In the genomic region with DNA sequence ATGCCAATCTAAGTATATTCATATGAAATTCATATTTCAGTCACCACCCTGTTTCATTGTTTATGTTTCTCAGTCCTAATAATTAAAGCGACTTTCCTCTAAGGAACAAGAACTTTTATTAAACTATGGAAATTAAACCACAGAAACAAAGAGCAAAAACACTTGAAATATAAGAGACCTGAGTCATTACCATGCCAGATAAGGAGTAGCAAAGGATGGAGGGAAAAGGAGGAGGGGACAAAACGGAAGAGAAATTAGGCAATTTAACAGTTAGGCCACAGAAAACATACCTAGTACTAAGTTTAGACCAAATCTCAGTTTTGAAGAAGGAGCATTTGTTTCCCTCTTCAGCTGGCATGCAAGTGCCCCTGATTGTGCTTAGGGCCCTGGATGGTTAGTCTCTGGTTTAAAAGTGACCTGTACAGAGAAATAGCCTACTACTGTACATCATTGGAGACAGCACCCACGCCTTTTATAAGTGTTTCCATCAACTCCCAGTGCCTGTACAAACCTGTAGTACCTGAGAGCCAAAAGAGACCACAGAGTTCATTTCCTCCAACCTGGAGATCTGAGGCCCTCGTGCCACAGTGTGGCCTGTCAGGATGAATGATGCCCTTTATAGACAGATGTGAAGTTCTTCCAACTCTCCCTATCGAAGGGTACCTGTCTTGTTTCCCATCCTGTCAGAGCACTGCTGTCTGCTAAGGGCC, we compare ENCODE assay signal across 10 cellular contexts.
DNase-seq lines count a peak whose midpoint lies in the region; ATAC-seq, FAIRE-seq and TF ChIP-seq lines count a peak whose summit lies in the region.
"Had no signal": no experiment of that assay in that cellular context is flagged by ENCODE, and none has a peak within 500 bp of the region (broad histone marks: within the 10 kb centered on the region; RNA-seq: fewer than 3 reads in every experiment).

No MANE protein-coding gene starts in this region.

- no peak for TF ChIP-seq RAD21 in A549 (conservative IDR thresholded peaks at IDR 0.05 in 1 of 2, IDR thresholded peaks at IDR 0.05 in 1 of 2)

- H3K4me3 ChIP-seq in A549 (no peak overlapping the region), PC-3 (ENCODE audit: low read length) (no peak overlapping the region), kidney (ENCODE audit: low read length in 2 of 2) (no peak overlapping the region), stomach (peak overlapping the region in 1 of 4 donors; percentile 35)

- no peak for TF ChIP-seq CTCF in A549 (IDR thresholded peaks at IDR 0.05)
- no peak for TF ChIP-seq CTCF in PC-3 (conservative IDR thresholded peaks at IDR 0.05; ENCODE audit: low read depth, low read length)
- TF ChIP-seq CTCF in kidney (IDR thresholded peaks at IDR 0.05; ENCODE audit: borderline replicate concordance, extremely low read depth, insufficient read depth), result no peak
- no peak for TF ChIP-seq CTCF in stomach (IDR thresholded peaks at IDR 0.05)

- no peaks in the 10 kb centered on the region for H3F3A ChIP-seq in PC-3 (ENCODE audit: low read length, unreplicated experiment)

- peaks cover 12% of the 10 kb centered on the region for H3K36me3 ChIP-seq in PC-3 (ENCODE audit: low read depth, low read length)
- H3K36me3 ChIP-seq in kidney (ENCODE audit: control insufficient read depth in 1 of 2, insufficient read depth in 2 of 2, low read length in 2 of 2), result no peaks in the 10 kb centered on the region
- no peaks in the 10 kb centered on the region for H3K36me3 ChIP-seq in stomach
- H3K36me3 ChIP-seq: HAP-1 had no signal

- H3K4me1 ChIP-seq in A549 (peaks cover 64% of the 10 kb centered on the region), PC-3 (ENCODE audit: insufficient read depth, low read length) (peaks cover 42% of the 10 kb centered on the region), kidney (ENCODE audit: control insufficient read depth in 1 of 2, insufficient read depth in 1 of 2, low read depth in 1 of 2, low read length in 2 of 2) (peaks cover 37 to 51% of the 10 kb centered on the region in 2 donors), stomach (peaks cover 41 to 75% (median 57%) of the 10 kb centered on the region in 4 donors)

- DNase-seq in A549 (ENCODE audit: low read depth in 1 of 2, low spot score in 1 of 2), result no peak
- DNase-seq in PC-3, result no peak
- DNase-seq in fibroblast of peridontal ligament (ENCODE audit: extremely low read depth), result peak; percentile 64
- no peak for DNase-seq in kidney
- no peak for DNase-seq in activated naive CD4-positive, alpha-beta T cell treated with anti-CD3 and anti-CD28 coated beads, Interleukin-2, amount 50 U/mL, for 16 hours
- DNase-seq in stomach, result no peak

- CTCF ChIA-PET in A549 (lab: Yijun Ruan, JAX) (interaction anchor here (1.3 kb wide), 1 partner anchor 18 kb away, joined by 5 read pairs; no protein-coding TSS in a partner anchor), PC-3 (lab: Charles Lee) (no interaction called here)

- ATAC-seq in A549 (peak in 1 of 2 experiments; percentile 12; a peak in 2 of 6 replicates), GM19324 (IDR thresholded peaks at IDR 0.05; ENCODE audit: low FRiP score, unreplicated experiment) (peak; percentile 36), PC-3 (no peak), GM18517 (IDR thresholded peaks at IDR 0.05; ENCODE audit: unreplicated experiment) (no peak)
- ATAC-seq: activated T-helper 17 cell treated with anti-CD3 and anti-CD28 coated beads, Interleukin-2, amount 50 U/mL, for 72 hours had no signal

- FAIRE-seq in A549 (lab: Jason Lieb, UNC) (no peak), kidney (lab: Jason Lieb, UNC) (no peak)

- WGBS in A549 (ENCODE audit: missing lambda C conversion rate), result 76% methylated on average over 5 of the region's 5 CpGs
- 71 to 83% (median 72%) methylated on average over 5 of the region's 5 CpGs for WGBS in stomach, 5 donors

- H3K4me2 ChIP-seq in A549 (peak overlapping the region; percentile 3; the same call in 1 of the 3 replicates), PC-3 (ENCODE audit: low read length) (no peak overlapping the region)

- H3K9me3 ChIP-seq in A549 (no peaks in the 10 kb centered on the region), PC-3 (ENCODE audit: low read length) (no peaks in the 10 kb centered on the region), kidney (ENCODE audit: control insufficient read depth in 1 of 2, low read length in 2 of 2) (no peaks in the 10 kb centered on the region), stomach (no peaks in the 10 kb centered on the region)
- H3K9me3 ChIP-seq: HAP-1 had no signal

- H2AFZ ChIP-seq in PC-3 (ENCODE audit: low read length), result no peak overlapping the region

- H3K27ac ChIP-seq in A549, result peak overlapping the region in 1 of 2 experiments; percentile 35; a peak in 2 of 6 replicates
- H3K27ac ChIP-seq in PC-3 (ENCODE audit: low read length), result 0 out of 2 replicates have a peak overlapping the region, but pooled peaks have one; percentile 4
- no peak overlapping the region for H3K27ac ChIP-seq in kidney (ENCODE audit: low read depth in 2 of 2, low read length in 2 of 2)
- peak overlapping the region in 2 of 5 donors; percentile 38 to 91 for H3K27ac ChIP-seq in stomach

- no peak for TF ChIP-seq EP300 in A549 (IDR thresholded peaks at IDR 0.05)
- TF ChIP-seq EP300 in stomach (IDR thresholded peaks at IDR 0.05), result no peak

- POLR2A ChIA-PET in A549 (lab: Yijun Ruan, JAX), result no interaction called here
- POLR2A ChIA-PET in PC-3 (lab: Charles Lee; ENCODE audit: unreplicated experiment), result no interaction called here

- TF ChIP-seq POLR2A in A549 (IDR thresholded peaks at IDR 0.05; ENCODE audit: low read length) (no peak), stomach (IDR thresholded peaks at IDR 0.05) (no peak)

- H3K9ac ChIP-seq in PC-3 (ENCODE audit: low read length), result no peak overlapping the region
- no peak overlapping the region for H3K9ac ChIP-seq in kidney (ENCODE audit: low read length in 2 of 2)

- H3K27me3 ChIP-seq in PC-3 (ENCODE audit: low read length) (no peaks in the 10 kb centered on the region), stomach (no peaks in the 10 kb centered on the region)

- no peaks in the 10 kb centered on the region for H4K20me1 ChIP-seq in PC-3 (ENCODE audit: low read length)

- BruUV-seq in PC-3 (replicated peaks; lab: Mats Ljungman, UMichigan), result no TSS peak

- intact Hi-C loops in PC-3 (cut with micrococcal nuclease), result no loop called here
- intact Hi-C loops in kidney (cut with DNase I), result no loop called here
- intact Hi-C loops in stomach (cut with DNase I; ENCODE audit: low total_unique reads), result no loop called here

- no peaks in the 10 kb centered on the region for H3K9me2 ChIP-seq in PC-3 (replicated peaks; ENCODE audit: low read length)

- H3K79me2 ChIP-seq in PC-3 (ENCODE audit: low read length), result peaks cover 93% of the 10 kb centered on the region

TF ChIP-seq in A549, 52 proteins besides CTCF, POLR2A, EP300 and RAD21:
- TF ChIP-seq RARB (CRISPR knock-in tag; IDR thresholded peaks at IDR 0.05) (no peak), FOSB (CRISPR knock-in tag; IDR thresholded peaks at IDR 0.05) (no peak), HOXB13 (CRISPR knock-in tag; IDR thresholded peaks at IDR 0.05; ENCODE audit: low read depth) (no peak), JUN (IDR thresholded peaks at IDR 0.05) (no peak), EHMT2 (IDR thresholded peaks at IDR 0.05; ENCODE audit: low read depth) (no peak), ZSCAN20 (CRISPR knock-in tag; IDR thresholded peaks at IDR 0.05) (no peak), KDM5A (IDR thresholded peaks at IDR 0.05) (no peak), KDM1A (IDR thresholded peaks at IDR 0.05; ENCODE audit: low read depth) (no peak), HDAC2 (IDR thresholded peaks at IDR 0.05) (no peak)
- TF ChIP-seq, protein P1, sequence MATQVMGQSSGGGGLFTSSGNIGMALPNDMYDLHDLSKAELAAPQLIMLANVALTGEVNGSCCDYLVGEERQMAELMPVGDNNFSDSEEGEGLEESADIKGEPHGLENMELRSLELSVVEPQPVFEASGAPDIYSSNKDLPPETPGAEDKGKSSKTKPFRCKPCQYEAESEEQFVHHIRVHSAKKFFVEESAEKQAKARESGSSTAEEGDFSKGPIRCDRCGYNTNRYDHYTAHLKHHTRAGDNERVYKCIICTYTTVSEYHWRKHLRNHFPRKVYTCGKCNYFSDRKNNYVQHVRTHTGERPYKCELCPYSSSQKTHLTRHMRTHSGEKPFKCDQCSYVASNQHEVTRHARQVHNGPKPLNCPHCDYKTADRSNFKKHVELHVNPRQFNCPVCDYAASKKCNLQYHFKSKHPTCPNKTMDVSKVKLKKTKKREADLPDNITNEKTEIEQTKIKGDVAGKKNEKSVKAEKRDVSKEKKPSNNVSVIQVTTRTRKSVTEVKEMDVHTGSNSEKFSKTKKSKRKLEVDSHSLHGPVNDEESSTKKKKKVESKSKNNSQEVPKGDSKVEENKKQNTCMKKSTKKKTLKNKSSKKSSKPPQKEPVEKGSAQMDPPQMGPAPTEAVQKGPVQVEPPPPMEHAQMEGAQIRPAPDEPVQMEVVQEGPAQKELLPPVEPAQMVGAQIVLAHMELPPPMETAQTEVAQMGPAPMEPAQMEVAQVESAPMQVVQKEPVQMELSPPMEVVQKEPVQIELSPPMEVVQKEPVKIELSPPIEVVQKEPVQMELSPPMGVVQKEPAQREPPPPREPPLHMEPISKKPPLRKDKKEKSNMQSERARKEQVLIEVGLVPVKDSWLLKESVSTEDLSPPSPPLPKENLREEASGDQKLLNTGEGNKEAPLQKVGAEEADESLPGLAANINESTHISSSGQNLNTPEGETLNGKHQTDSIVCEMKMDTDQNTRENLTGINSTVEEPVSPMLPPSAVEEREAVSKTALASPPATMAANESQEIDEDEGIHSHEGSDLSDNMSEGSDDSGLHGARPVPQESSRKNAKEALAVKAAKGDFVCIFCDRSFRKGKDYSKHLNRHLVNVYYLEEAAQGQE (IDR thresholded peaks at IDR 0.05), result no peak
- TF ChIP-seq, protein P2, sequence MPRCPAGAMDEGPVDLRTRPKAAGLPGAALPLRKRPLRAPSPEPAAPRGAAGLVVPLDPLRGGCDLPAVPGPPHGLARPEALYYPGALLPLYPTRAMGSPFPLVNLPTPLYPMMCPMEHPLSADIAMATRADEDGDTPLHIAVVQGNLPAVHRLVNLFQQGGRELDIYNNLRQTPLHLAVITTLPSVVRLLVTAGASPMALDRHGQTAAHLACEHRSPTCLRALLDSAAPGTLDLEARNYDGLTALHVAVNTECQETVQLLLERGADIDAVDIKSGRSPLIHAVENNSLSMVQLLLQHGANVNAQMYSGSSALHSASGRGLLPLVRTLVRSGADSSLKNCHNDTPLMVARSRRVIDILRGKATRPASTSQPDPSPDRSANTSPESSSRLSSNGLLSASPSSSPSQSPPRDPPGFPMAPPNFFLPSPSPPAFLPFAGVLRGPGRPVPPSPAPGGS (IDR thresholded peaks at IDR 0.05), result no peak
- TF ChIP-seq, protein P3, sequence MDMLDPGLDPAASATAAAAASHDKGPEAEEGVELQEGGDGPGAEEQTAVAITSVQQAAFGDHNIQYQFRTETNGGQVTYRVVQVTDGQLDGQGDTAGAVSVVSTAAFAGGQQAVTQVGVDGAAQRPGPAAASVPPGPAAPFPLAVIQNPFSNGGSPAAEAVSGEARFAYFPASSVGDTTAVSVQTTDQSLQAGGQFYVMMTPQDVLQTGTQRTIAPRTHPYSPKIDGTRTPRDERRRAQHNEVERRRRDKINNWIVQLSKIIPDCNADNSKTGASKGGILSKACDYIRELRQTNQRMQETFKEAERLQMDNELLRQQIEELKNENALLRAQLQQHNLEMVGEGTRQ (IDR thresholded peaks at IDR 0.05), result no peak
